ENCODE assay signal across 22 cellular contexts in the genomic region with DNA sequence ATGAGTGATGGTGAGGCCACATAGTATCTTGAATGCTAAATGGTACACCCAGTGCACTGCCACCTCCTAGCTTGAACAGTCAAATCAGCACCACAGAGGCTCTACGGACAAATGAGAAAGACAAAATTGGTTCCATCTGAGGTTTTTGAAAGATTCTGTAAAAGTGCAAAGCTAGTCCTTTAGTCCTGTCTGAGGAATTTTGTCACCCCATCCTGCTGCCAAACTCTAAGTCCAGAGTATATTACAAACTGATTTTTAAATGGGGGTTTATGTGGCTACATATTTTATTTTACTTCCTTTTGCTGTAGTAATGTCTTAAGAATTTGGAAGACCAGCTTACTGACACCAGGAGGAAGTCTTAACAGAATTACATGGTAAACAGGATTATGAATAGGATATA. TPM values are rescaled to one million over a fixed set of nuclear protein-coding genes. Genes with fewer than 3 reads are reported as not detected.
"Had no signal": no experiment of that assay in that cellular context is flagged by ENCODE, and none has a peak within 500 bp of the region (broad histone marks: within the 10 kb centered on the region; RNA-seq: fewer than 3 reads in every experiment).

No MANE protein-coding gene starts in this region.

- H3K4me1 ChIP-seq: lower lobe of right lung, prostate gland, stomach had no signal

- ATAC-seq: effector memory CD8-positive, alpha-beta T cell; gastrocnemius medialis; heart left ventricle; left ventricle myocardium superior; lower lobe of right lung; mucosa of descending colon; natural killer cell treated with Interleukin-12 subunit alpha and Interleukin-12 subunit beta and Interleukin-15 and Interleukin-18, amount 100 ng/mL, for 72 hours; sciatic nerve; stimulated activated effector memory CD8-positive, alpha-beta T cell treated with anti-CD3 and anti-CD28 coated beads, Interleukin-12 subunit alpha, Interleukin-12 subunit beta, amount 100 ng/mL, for 72 hours had no signal

- H3K4me3 ChIP-seq: gastrocnemius medialis, heart left ventricle, lower lobe of right lung, mucosa of descending colon, prostate gland, right atrium auricular region, stomach, testis, tibial artery had no signal

- H3K27me3 ChIP-seq: gastrocnemius medialis, heart left ventricle, right atrium auricular region, stomach, testis, tibial artery had no signal

- DNase-seq: cerebellar nuclear complex; cortex of kidney; effector memory CD8-positive, alpha-beta T cell; gastrocnemius medialis; heart left ventricle; hippocampal formation; left ventricle myocardium superior; lower lobe of right lung; mucosa of descending colon; naive B cell; nucleus accumbens; stimulated activated CD4-positive, alpha-beta T cell treated with anti-CD3 and anti-CD28 coated beads, Interleukin-2, amount 100 ng/mL, for 24 hours; stimulated activated CD4-positive, alpha-beta T cell treated with anti-CD3 and anti-CD28 coated beads, Interleukin-4, amount 100 ng/mL, for 24 hours; stimulated activated naive CD4-positive, alpha-beta T cell treated with Interleukin-2 at 50 U/mL for 16 hours; stomach; testis; tibial artery had no signal

- H3K9me3 ChIP-seq: gastrocnemius medialis, heart left ventricle, lower lobe of right lung, mucosa of descending colon, prostate gland, right atrium auricular region, stomach, testis, tibial artery had no signal

- H3K27ac ChIP-seq: gastrocnemius medialis, lower lobe of right lung, prostate gland, right atrium auricular region, stomach, testis had no signal

- H3K36me3 ChIP-seq: gastrocnemius medialis, heart left ventricle, lower lobe of right lung, prostate gland, right atrium auricular region, stomach, tibial artery had no signal

RNA-seq across cellular contexts. Expression of gene FREM1, which starts 7.7 kb away (rescaled TPM):
- total RNA-seq: natural killer cell treated with Interleukin-12 subunit alpha and Interleukin-12 subunit beta and Interleukin-15 and Interleukin-18, amount 100 ng/mL, for 72 hours had no signal
